In genomic region chr2:238132463-238133450, GRCh38 we compare ENCODE assay signal across 17 cellular contexts. TPM values are rescaled to one million over a fixed set of nuclear protein-coding genes. Genes with fewer than 3 reads are reported as not detected.
"Had no signal": no experiment of that assay in that cellular context is flagged by ENCODE, and none has a peak within 500 bp of the region (broad histone marks: within the 10 kb centered on the region; RNA-seq: fewer than 3 reads in every experiment).

No MANE protein-coding gene starts in this region.

- H3K36me3 ChIP-seq: ascending aorta, breast epithelium, prostate gland, sigmoid colon, thyroid gland, uterus had no signal

- ATAC-seq: naive thymus-derived CD4-positive, alpha-beta T cell; stimulated activated effector memory CD8-positive, alpha-beta T cell treated with anti-CD3 and anti-CD28 coated beads, Interleukin-12 subunit alpha, Interleukin-12 subunit beta, amount 100 ng/mL, for 72 hours had no signal

- H3K27me3 Mint-ChIP-seq: naive thymus-derived CD4-positive, alpha-beta T cell had no signal

- H3K36me3 Mint-ChIP-seq: naive thymus-derived CD4-positive, alpha-beta T cell; stimulated activated effector memory CD8-positive, alpha-beta T cell treated with anti-CD3 and anti-CD28 coated beads, Interleukin-12 subunit alpha, Interleukin-12 subunit beta, amount 100 ng/mL, for 72 hours had no signal

- H3K27me3 ChIP-seq: ascending aorta, dorsolateral prefrontal cortex, hepatocyte, sigmoid colon, thyroid gland, uterus had no signal

- H3K4me1 ChIP-seq: breast epithelium, prostate gland, thyroid gland, uterus had no signal

- H3K27ac Mint-ChIP-seq: stimulated activated effector memory CD8-positive, alpha-beta T cell treated with anti-CD3 and anti-CD28 coated beads, Interleukin-12 subunit alpha, Interleukin-12 subunit beta, amount 100 ng/mL, for 72 hours had no signal

- DNase-seq: activated CD4-positive, CD25-positive, alpha-beta regulatory T cell treated with anti-CD3 and anti-CD28 coated beads, Interleukin-2, amount 50 U/mL, for 72 hours; activated naive CD4-positive, alpha-beta T cell; dorsolateral prefrontal cortex; midbrain; naive thymus-derived CD4-positive, alpha-beta T cell; sigmoid colon; thyroid gland; uterus had no signal

- H3K4me3 Mint-ChIP-seq: naive thymus-derived CD4-positive, alpha-beta T cell; stimulated activated effector memory CD8-positive, alpha-beta T cell treated with anti-CD3 and anti-CD28 coated beads, Interleukin-12 subunit alpha, Interleukin-12 subunit beta, amount 100 ng/mL, for 72 hours had no signal

- H3K9me3 Mint-ChIP-seq: naive thymus-derived CD4-positive, alpha-beta T cell; stimulated activated effector memory CD8-positive, alpha-beta T cell treated with anti-CD3 and anti-CD28 coated beads, Interleukin-12 subunit alpha, Interleukin-12 subunit beta, amount 100 ng/mL, for 72 hours had no signal

- H3K4me3 ChIP-seq: ascending aorta, breast epithelium, dorsolateral prefrontal cortex, hepatocyte, prostate gland, sigmoid colon, thyroid gland, uterus had no signal

- H3K4me2 ChIP-seq: hepatocyte had no signal

- H2AFZ ChIP-seq: hepatocyte had no signal

- H3K27ac ChIP-seq: ascending aorta, breast epithelium, dorsolateral prefrontal cortex, hepatocyte, prostate gland, sigmoid colon, thyroid gland, uterus had no signal

- H3K4me1 Mint-ChIP-seq: naive thymus-derived CD4-positive, alpha-beta T cell; stimulated activated effector memory CD8-positive, alpha-beta T cell treated with anti-CD3 and anti-CD28 coated beads, Interleukin-12 subunit alpha, Interleukin-12 subunit beta, amount 100 ng/mL, for 72 hours had no signal

- H3K9me3 ChIP-seq: ascending aorta, breast epithelium, prostate gland, sigmoid colon, thyroid gland, uterus had no signal

RNA-seq across cellular contexts. Expression of gene KLHL30, which starts 5.7 kb away (rescaled TPM):
- total RNA-seq: activated CD8-positive, alpha-beta memory T cell treated with anti-CD3 and anti-CD28 coated beads for 36 hours; cerebellum; hepatocyte; naive thymus-derived CD4-positive, alpha-beta T cell; T-helper 1 cell treated with Interleukin-12 subunit alpha and Interleukin-12 subunit beta and Interleukin-4 antibody, amounts not matched to agents 30 ng/mL and 1 ng/mL, for 36 hours had no signal
- polyA plus RNA-seq: naive thymus-derived CD4-positive, alpha-beta T cell had no signal

RNA-seq across cellular contexts. Expression of gene ERFE, which starts 26.0 kb away (rescaled TPM):
- total RNA-seq: lower leg skin; T-helper 1 cell treated with Interleukin-12 subunit alpha and Interleukin-12 subunit beta and Interleukin-4 antibody, amounts not matched to agents 30 ng/mL and 1 ng/mL, for 36 hours had no signal
- polyA plus RNA-seq: naive thymus-derived CD4-positive, alpha-beta T cell had no signal

RNA-seq across cellular contexts. Expression of gene ESPNL, which starts 32.6 kb away (rescaled TPM):
- total RNA-seq: ascending aorta had no signal
- polyA plus RNA-seq: naive thymus-derived CD4-positive, alpha-beta T cell had no signal
